ENCODE assay signal across 1 cellular context in genomic region chr14:21041676-21042433, GRCh38.
TF ChIP-seq lines count a peak whose summit lies in the region.

Gene RNASE7, plus strand, starts transcription at chr14:21042362. Its CDS starts 631 bp downstream, at chr14:21042993.

TF ChIP-seq in SK-N-SH treated with all-trans-retinoic acid at 6 μM for 48 hours, 23 proteins besides CTCF, POLR2A, EP300 and RAD21 (continued from another document):
- TF ChIP-seq POU6F1 (CRISPR knock-in tag; IDR thresholded peaks at IDR 0.05; ENCODE audit: borderline replicate concordance, low read depth): no peak
